In genomic region chr4:134935320-134935719, GRCh38 we compare ENCODE assay signal across 10 cellular contexts.
DNase-seq lines count a peak whose midpoint lies in the region; ATAC-seq, FAIRE-seq and TF ChIP-seq lines count a peak whose summit lies in the region.
"Had no signal": no experiment of that assay in that cellular context is flagged by ENCODE, and none has a peak within 500 bp of the region (broad histone marks: within the 10 kb centered on the region; RNA-seq: fewer than 3 reads in every experiment).

No MANE protein-coding gene starts in this region.

- H3K9me3 ChIP-seq in K562 (replicated peaks; ENCODE audit: control insufficient read depth, insufficient read depth, low read depth, low read length), result no peaks in the 10 kb centered on the region; the same call in 1 of the 2 replicates

- H3K27me3 ChIP-seq in KMS-11 (ENCODE audit: insufficient read depth, low read depth), result no peaks in the 10 kb centered on the region
- no peaks in the 10 kb centered on the region for H3K27me3 ChIP-seq in K562 (ENCODE audit: control insufficient read depth in 2 of 2, insufficient read depth in 2 of 2, low read length in 2 of 2)

- H4K20me1 ChIP-seq in KMS-11 (ENCODE audit: insufficient read depth), result no peaks in the 10 kb centered on the region
- no peaks in the 10 kb centered on the region for H4K20me1 ChIP-seq in K562 (replicated peaks; ENCODE audit: control insufficient read depth, insufficient read depth, low read length)

- in situ Hi-C loops in K562 (cut with MboI), result no loop called here

- DNase-seq in NCI-H1105 (lab: John Stamatoyannopoulos, UW) (peak; percentile 5), NCI-H1105 treated with DMSO at 0.1 percent for 48 hours (lab: John Stamatoyannopoulos, UW) (no peak), K562 (ENCODE audit: extremely low read depth in 1 of 4, low spot score in 3 of 4) (peak; percentile 7 to 11 (median 10)), nephron progenitor cell (peak; percentile 24), NCI-H2227 (lab: John Stamatoyannopoulos, UW; ENCODE audit: unreplicated experiment) (no peak)
- DNase-seq in stimulated activated CD4-positive, alpha-beta T cell treated with anti-CD3 and anti-CD28 coated beads, Interleukin-1b, Interleukin-23, amount 100 ng/mL, for 48 hours, result no peak
- DNase-seq: islet precursor cell had no signal

- no peak for TF ChIP-seq EP300 in K562 (IDR thresholded peaks at IDR 0.05; ENCODE audit: low read length)

- TF ChIP-seq CTCF in KMS-11 (conservative IDR thresholded peaks at IDR 0.05; ENCODE audit: low read depth, low read length), result peak; percentile 69
- peak in 2 of 3 experiments; percentile 33 to 42; a peak in 2 of 6 replicates for TF ChIP-seq CTCF in K562 (IDR thresholded peaks at IDR 0.05 in 2 of 3, conservative IDR thresholded peaks at IDR 0.05 in 1 of 3; ENCODE audit: insufficient read depth in 2 of 3, low read depth in 1 of 3, low read length in 3 of 3)
- TF ChIP-seq CTCF in nephron progenitor cell (IDR thresholded peaks at IDR 0.05), result peak; percentile 46

- POLR2A ChIA-PET in K562 (lab: Yijun Ruan, JAX), result no interaction called here

- CTCF ChIA-PET in K562 (lab: Yijun Ruan, JAX; ENCODE audit: low intra/inter-chr PET ratio), result no interaction called here

- H3K4me1 ChIP-seq in KMS-11 (ENCODE audit: low read depth, poor library complexity, severe bottlenecking) (no peaks in the 10 kb centered on the region), K562 (replicated peaks in 1 of 2; ENCODE audit: control insufficient read depth in 2 of 2, insufficient read depth in 2 of 2, low read length in 2 of 2) (no peaks in the 10 kb centered on the region)

- no peaks in the 10 kb centered on the region for H3K9me1 ChIP-seq in K562 (ENCODE audit: control insufficient read depth, insufficient read depth, low read length)

- H3K27ac ChIP-seq in KMS-11 (no peak overlapping the region), K562 (ENCODE audit: extremely low read depth, low read depth, low read length) (no peak overlapping the region)

- H3K9me3 Mint-ChIP-seq in nephron progenitor cell, result no peaks in the 10 kb centered on the region

- ATAC-seq in K562, result no peak
- ATAC-seq in GM19324 (IDR thresholded peaks at IDR 0.05; ENCODE audit: low FRiP score, unreplicated experiment), result no peak

- H3K4me3 ChIP-seq in KMS-11 (IDR thresholded peaks at IDR 0.05; ENCODE audit: insufficient read depth, low read depth, low read length) (no peak overlapping the region), K562 (no peak overlapping the region)

- H3K27me3 Mint-ChIP-seq in nephron progenitor cell (ENCODE audit: low read depth, poor library complexity), result no peaks in the 10 kb centered on the region
- H3K27me3 Mint-ChIP-seq: IgD-negative memory B cell had no signal

- no peak for FAIRE-seq in K562 (lab: Jason Lieb, UNC)

- H3K4me3 Mint-ChIP-seq in nephron progenitor cell, result no peak overlapping the region
- H3K4me3 Mint-ChIP-seq: IgD-negative memory B cell had no signal

- no peaks in the 10 kb centered on the region for H3K36me3 Mint-ChIP-seq in nephron progenitor cell (ENCODE audit: low read depth)
- H3K36me3 Mint-ChIP-seq: IgD-negative memory B cell had no signal

- intact Hi-C loops in K562 (cut with micrococcal nuclease), result no loop called here

- H3K36me3 ChIP-seq in KMS-11 (ENCODE audit: insufficient read depth), result no peaks in the 10 kb centered on the region
- no peaks in the 10 kb centered on the region for H3K36me3 ChIP-seq in K562 (ENCODE audit: control insufficient read depth, insufficient read depth, low read length)

- TF ChIP-seq POLR2A in K562 (conservative IDR thresholded peaks at IDR 0.05), result no peak

- WGBS in K562 (ENCODE audit: insufficient coverage, low coverage, missing lambda C conversion rate), result 4% methylated on average over 2 of the region's 2 CpGs

- no peak overlapping the region for H3K27ac Mint-ChIP-seq in nephron progenitor cell
- H3K27ac Mint-ChIP-seq: IgD-negative memory B cell had no signal

- H3K9ac ChIP-seq in KMS-11 (no peak overlapping the region), K562 (ENCODE audit: insufficient read depth in 1 of 2, low read depth in 2 of 2, low read length in 2 of 2) (no peak overlapping the region)

- H3K4me1 Mint-ChIP-seq in nephron progenitor cell, result no peaks in the 10 kb centered on the region
- H3K4me1 Mint-ChIP-seq: IgD-negative memory B cell had no signal

- H3K79me2 ChIP-seq in KMS-11 (ENCODE audit: insufficient read depth, low read depth) (no peaks in the 10 kb centered on the region), K562 (ENCODE audit: control insufficient read depth, insufficient read depth, low read length) (no peaks in the 10 kb centered on the region)

- H2AFZ ChIP-seq in KMS-11 (ENCODE audit: low read depth) (no peak overlapping the region), K562 (ENCODE audit: low read depth, low read length) (no peak overlapping the region)

- no TSS peak for BruUV-seq in K562 (replicated peaks; lab: Mats Ljungman, UMichigan)

- peak; percentile 50 to 56 for TF ChIP-seq RAD21 in K562 (CRISPR knock-in tag; conservative IDR thresholded peaks at IDR 0.05 in 1 of 2, IDR thresholded peaks at IDR 0.05 in 1 of 2)

- no peak overlapping the region for H3K4me2 ChIP-seq in KMS-11
- no peak overlapping the region for H3K4me2 ChIP-seq in K562 (ENCODE audit: insufficient read depth, low read length)

TF ChIP-seq in K562, 482 proteins besides CTCF, POLR2A, EP300 and RAD21:
- no peak for TF ChIP-seq RB1 (IDR thresholded peaks at IDR 0.05; ENCODE audit: low read depth)
- TF ChIP-seq, protein P1, sequence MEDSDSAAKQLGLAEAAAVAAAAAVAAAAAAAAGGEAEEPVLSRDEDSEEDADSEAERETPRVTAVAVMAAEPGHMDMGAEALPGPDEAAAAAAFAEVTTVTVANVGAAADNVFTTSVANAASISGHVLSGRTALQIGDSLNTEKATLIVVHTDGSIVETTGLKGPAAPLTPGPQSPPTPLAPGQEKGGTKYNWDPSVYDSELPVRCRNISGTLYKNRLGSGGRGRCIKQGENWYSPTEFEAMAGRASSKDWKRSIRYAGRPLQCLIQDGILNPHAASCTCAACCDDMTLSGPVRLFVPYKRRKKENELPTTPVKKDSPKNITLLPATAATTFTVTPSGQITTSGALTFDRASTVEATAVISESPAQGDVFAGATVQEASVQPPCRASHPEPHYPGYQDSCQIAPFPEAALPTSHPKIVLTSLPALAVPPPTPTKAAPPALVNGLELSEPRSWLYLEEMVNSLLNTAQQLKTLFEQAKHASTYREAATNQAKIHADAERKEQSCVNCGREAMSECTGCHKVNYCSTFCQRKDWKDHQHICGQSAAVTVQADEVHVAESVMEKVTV (CRISPR knock-in tag; IDR thresholded peaks at IDR 0.05), result 0 out of 2 replicates have a peak, but pooled peaks have one; percentile 20
- TF ChIP-seq FOXK2 (conservative IDR thresholded peaks at IDR 0.05 in 1 of 2, IDR thresholded peaks at IDR 0.05 in 1 of 2; ENCODE audit: low read depth in 2 of 2), result no peak
- no peak for TF ChIP-seq PHB2 (IDR thresholded peaks at IDR 0.05; ENCODE audit: low read depth)
- no peak for TF ChIP-seq THRAP3 (IDR thresholded peaks at IDR 0.05; ENCODE audit: borderline replicate concordance)
- no peak for TF ChIP-seq PBX2 (CRISPR knock-in tag; IDR thresholded peaks at IDR 0.05; ENCODE audit: low read depth)
- peak; percentile 50; the same call in 1 of the 2 replicates for TF ChIP-seq PBX2 (tag; conservative IDR thresholded peaks at IDR 0.05; ENCODE audit: low read depth)
- no peak for TF ChIP-seq HNRNPH1 (optimal IDR thresholded peaks at IDR 0.05; ENCODE audit: low read depth, low read length)
- TF ChIP-seq KLF16 (IDR thresholded peaks at IDR 0.05), result no peak
- no peak for TF ChIP-seq NFE2L1 (tag; IDR thresholded peaks at IDR 0.05; ENCODE audit: borderline replicate concordance, low read depth)
- peak; percentile 16 for TF ChIP-seq MEIS2 (IDR thresholded peaks at IDR 0.05; ENCODE audit: partially characterized antibody)
- no peak for TF ChIP-seq ZNF717 (CRISPR knock-in tag; IDR thresholded peaks at IDR 0.05)
- TF ChIP-seq POLR3A (IDR thresholded peaks at IDR 0.05; ENCODE audit: borderline replicate concordance, extremely low read depth, insufficient read depth, insufficient read length), result no peak
TF ChIP-seq in K562: peak in this region for 3.

Comparison
In these comparisons a context has a peak if more than half of its experiments do, and no peak if none do; other contexts are left out.
1. DNase-seq: peak in NCI-H1105 (single experiment), K562 (4 of 4) and nephron progenitor cell (single experiment); none in NCI-H1105 treated with DMSO at 0.1 percent for 48 hours (single experiment), NCI-H2227 (single experiment) and stimulated activated CD4-positive, alpha-beta T cell treated with anti-CD3 and anti-CD28 coated beads, Interleukin-1b, Interleukin-23, amount 100 ng/mL, for 48 hours (single experiment).
2. Peak in every context shown above with its lines, with median percentiles within 50 percentile points of each other: CTCF ChIP-seq.